ENCODE assay signal across 6 cellular contexts in the genomic region with DNA sequence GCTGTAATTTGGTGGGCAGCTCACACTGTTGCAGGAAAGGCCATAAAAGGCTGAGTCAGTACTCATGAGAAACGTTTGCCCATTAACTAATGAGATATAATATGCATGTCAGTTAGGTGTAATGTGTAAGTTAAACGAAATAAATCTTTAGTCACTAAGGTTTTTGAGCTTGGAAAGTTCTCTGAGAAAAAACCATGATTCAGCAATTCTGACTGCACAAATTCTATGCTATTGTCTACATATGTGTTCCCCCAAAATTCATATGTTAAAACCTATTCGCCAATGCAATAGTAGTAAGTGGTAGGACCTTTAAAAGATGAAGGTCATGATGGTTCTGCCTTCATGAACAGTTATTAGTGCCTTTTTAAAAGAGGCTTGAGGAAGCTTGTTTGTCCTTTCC.
"Had no signal": no experiment of that assay in that cellular context is flagged by ENCODE, and none has a peak within 500 bp of the region (broad histone marks: within the 10 kb centered on the region; RNA-seq: fewer than 3 reads in every experiment).

No MANE protein-coding gene starts in this region.

- DNase-seq: GM23248, H9, HCEC 1CT, KBM-7 had no signal

- H3K4me3 ChIP-seq: GM23248 had no signal

- H3K27ac ChIP-seq: GM23248, KMS-11 had no signal

- H2AFZ ChIP-seq: GM23248 had no signal

- H3K4me2 ChIP-seq: KMS-11 had no signal

- H3K9ac ChIP-seq: GM23248, KMS-11 had no signal

- FAIRE-seq: HTR-8/SVneo had no signal
